In genomic region chr15:22839046-22839705, GRCh38 we compare ENCODE assay signal across 1 cellular context.
TF ChIP-seq lines count a peak whose summit lies in the region.

No MANE protein-coding gene starts in this region.

TF ChIP-seq in GM12878, 131 proteins besides CTCF, POLR2A, EP300 and RAD21 (continued from another document):
- TF ChIP-seq WRNIP1 (IDR thresholded peaks at IDR 0.05; ENCODE audit: borderline replicate concordance, low read depth, low read length) (no peak), MXI1 (IDR thresholded peaks at IDR 0.05; ENCODE audit: low read depth, low read length) (peak; percentile 39; the same call in 1 of the 2 replicates), NKRF (conservative IDR thresholded peaks at IDR 0.05) (0 out of 2 replicates have a peak, but pooled peaks have one; percentile 11), TAF1 (IDR thresholded peaks at IDR 0.05; ENCODE audit: borderline replicate concordance, low read depth, low read length) (no peak; the same call in 1 of the 2 replicates), ELK1 (IDR thresholded peaks at IDR 0.05; ENCODE audit: low read depth, low read length) (no peak), RCOR1 (conservative IDR thresholded peaks at IDR 0.05; ENCODE audit: low read depth, low read length) (no peak), ATF2 (IDR thresholded peaks at IDR 0.05; ENCODE audit: low read length) (0 out of 2 replicates have a peak, but pooled peaks have one; percentile 12)
